2 cellular contexts compared by ENCODE assay signal in the genomic region with DNA sequence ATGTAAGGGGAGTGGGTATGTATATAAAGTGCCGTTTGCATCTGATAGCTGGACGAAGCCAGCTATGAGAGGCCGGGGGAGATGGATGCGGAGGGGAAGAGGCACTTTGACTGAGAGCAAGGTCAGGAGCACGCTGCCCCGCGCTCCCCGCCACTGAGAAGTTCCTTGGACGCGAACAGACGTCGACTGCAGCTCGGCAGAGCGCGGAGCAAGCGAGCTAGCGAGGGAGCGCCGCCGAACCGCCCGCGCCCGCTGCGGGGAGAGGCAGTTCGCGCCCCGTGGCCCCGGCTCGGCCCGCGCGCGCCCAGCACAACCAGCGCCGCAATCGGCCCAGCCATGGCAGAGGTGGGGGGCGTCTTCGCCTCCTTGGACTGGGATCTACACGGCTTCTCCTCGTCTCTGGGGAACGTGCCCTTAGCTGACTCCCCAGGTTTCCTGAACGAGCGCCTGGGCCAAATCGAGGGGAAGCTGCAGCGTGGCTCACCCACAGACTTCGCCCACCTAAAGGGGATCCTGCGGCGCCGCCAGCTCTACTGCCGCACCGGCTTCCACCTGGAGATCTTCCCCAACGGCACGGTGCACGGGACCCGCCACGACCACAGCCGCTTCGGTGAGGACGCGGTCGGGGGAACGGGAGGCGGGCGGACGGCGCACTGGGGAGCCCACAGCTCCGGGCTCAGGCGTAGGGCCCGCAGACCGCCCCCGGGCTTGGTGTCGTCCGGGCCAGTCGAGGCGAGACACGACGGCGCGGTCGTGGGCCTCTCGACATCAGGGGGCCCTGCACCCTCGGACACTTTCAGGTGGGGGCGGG.
TF ChIP-seq lines count a peak whose summit lies in the region.

A gene (plus strand): TSS at position 51 of the 811 bp plus-strand sequence. CDS start 286 bp downstream, at position 337.

TF ChIP-seq in IMR-90, 13 proteins besides CTCF, POLR2A, EP300 and RAD21:
- no peak for TF ChIP-seq NFE2L2 (IDR thresholded peaks at IDR 0.05; ENCODE audit: low read depth, low read length)
TF ChIP-seq in IMR-90: peak in this region for 0.

TF ChIP-seq in liver, 16 proteins besides CTCF, POLR2A, EP300 and RAD21 (continued from another document):
- no peak for TF ChIP-seq JUND (IDR thresholded peaks at IDR 0.05)
- no peak for TF ChIP-seq SP1 (IDR thresholded peaks at IDR 0.05)
- TF ChIP-seq, protein P1, sequence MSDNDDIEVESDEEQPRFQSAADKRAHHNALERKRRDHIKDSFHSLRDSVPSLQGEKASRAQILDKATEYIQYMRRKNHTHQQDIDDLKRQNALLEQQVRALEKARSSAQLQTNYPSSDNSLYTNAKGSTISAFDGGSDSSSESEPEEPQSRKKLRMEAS (IDR thresholded peaks at IDR 0.05) = no peak
- TF ChIP-seq, protein P2, sequence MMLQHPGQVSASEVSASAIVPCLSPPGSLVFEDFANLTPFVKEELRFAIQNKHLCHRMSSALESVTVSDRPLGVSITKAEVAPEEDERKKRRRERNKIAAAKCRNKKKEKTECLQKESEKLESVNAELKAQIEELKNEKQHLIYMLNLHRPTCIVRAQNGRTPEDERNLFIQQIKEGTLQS (IDR thresholded peaks at IDR 0.05) = no peak
- TF ChIP-seq, protein P3, sequence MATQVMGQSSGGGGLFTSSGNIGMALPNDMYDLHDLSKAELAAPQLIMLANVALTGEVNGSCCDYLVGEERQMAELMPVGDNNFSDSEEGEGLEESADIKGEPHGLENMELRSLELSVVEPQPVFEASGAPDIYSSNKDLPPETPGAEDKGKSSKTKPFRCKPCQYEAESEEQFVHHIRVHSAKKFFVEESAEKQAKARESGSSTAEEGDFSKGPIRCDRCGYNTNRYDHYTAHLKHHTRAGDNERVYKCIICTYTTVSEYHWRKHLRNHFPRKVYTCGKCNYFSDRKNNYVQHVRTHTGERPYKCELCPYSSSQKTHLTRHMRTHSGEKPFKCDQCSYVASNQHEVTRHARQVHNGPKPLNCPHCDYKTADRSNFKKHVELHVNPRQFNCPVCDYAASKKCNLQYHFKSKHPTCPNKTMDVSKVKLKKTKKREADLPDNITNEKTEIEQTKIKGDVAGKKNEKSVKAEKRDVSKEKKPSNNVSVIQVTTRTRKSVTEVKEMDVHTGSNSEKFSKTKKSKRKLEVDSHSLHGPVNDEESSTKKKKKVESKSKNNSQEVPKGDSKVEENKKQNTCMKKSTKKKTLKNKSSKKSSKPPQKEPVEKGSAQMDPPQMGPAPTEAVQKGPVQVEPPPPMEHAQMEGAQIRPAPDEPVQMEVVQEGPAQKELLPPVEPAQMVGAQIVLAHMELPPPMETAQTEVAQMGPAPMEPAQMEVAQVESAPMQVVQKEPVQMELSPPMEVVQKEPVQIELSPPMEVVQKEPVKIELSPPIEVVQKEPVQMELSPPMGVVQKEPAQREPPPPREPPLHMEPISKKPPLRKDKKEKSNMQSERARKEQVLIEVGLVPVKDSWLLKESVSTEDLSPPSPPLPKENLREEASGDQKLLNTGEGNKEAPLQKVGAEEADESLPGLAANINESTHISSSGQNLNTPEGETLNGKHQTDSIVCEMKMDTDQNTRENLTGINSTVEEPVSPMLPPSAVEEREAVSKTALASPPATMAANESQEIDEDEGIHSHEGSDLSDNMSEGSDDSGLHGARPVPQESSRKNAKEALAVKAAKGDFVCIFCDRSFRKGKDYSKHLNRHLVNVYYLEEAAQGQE (IDR thresholded peaks at IDR 0.05) = no peak
- no peak for TF ChIP-seq GABPA (IDR thresholded peaks at IDR 0.05 in 1 of 2, conservative IDR thresholded peaks at IDR 0.05 in 1 of 2)
- no peak for TF ChIP-seq NR2F2 (IDR thresholded peaks at IDR 0.05)
- TF ChIP-seq EGR1 (IDR thresholded peaks at IDR 0.05; ENCODE audit: low read depth in 2 of 2) = no peak
- no peak for TF ChIP-seq FOXA2 (IDR thresholded peaks at IDR 0.05)
- TF ChIP-seq, protein P4, sequence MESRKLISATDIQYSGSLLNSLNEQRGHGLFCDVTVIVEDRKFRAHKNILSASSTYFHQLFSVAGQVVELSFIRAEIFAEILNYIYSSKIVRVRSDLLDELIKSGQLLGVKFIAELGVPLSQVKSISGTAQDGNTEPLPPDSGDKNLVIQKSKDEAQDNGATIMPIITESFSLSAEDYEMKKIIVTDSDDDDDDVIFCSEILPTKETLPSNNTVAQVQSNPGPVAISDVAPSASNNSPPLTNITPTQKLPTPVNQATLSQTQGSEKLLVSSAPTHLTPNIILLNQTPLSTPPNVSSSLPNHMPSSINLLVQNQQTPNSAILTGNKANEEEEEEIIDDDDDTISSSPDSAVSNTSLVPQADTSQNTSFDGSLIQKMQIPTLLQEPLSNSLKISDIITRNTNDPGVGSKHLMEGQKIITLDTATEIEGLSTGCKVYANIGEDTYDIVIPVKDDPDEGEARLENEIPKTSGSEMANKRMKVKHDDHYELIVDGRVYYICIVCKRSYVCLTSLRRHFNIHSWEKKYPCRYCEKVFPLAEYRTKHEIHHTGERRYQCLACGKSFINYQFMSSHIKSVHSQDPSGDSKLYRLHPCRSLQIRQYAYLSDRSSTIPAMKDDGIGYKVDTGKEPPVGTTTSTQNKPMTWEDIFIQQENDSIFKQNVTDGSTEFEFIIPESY (IDR thresholded peaks at IDR 0.05) = no peak
- no peak for TF ChIP-seq HNF4G (IDR thresholded peaks at IDR 0.05)
- no peak for TF ChIP-seq RXRA (IDR thresholded peaks at IDR 0.05)
- no peak for TF ChIP-seq YY1 (IDR thresholded peaks at IDR 0.05)
